ENCODE assay signal across 3 cellular contexts in the genomic region with DNA sequence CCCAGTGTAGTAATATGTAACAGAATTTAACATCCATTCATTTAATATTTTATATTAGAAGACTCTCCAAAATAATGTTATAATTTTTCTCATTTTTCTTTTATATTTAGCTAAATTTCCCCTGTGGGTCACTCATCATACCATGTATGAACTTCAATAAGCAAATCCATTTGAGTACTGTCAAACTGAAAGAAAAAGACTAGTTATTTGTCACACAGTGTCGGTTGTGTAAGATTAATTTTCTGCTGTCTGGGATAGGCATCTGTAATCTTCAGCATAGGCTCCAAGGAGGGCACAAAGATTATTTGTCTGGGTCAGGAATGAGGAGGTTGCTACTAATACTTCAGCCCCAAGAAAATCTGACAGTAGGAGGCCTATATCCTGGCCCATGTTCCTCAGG. TPM values are rescaled to one million over a fixed set of nuclear protein-coding genes. Genes with fewer than 3 reads are reported as not detected.
"Had no signal": no experiment of that assay in that cellular context is flagged by ENCODE, and none has a peak within 500 bp of the region (broad histone marks: within the 10 kb centered on the region; RNA-seq: fewer than 3 reads in every experiment).

No MANE protein-coding gene starts in this region.

RNA-seq across cellular contexts. Expression of gene SYK, which starts 13.1 kb away (rescaled TPM):
- total RNA-seq: cardiac muscle cell, fibroblast of villous mesenchyme, myocyte had no signal
- polyA plus RNA-seq: cardiac muscle cell had no signal
